In genomic region chr13:34911159-34911558, GRCh38 we compare ENCODE assay signal across 27 cellular contexts.
"Had no signal": no experiment of that assay in that cellular context is flagged by ENCODE, and none has a peak within 500 bp of the region (broad histone marks: within the 10 kb centered on the region; RNA-seq: fewer than 3 reads in every experiment).

No MANE protein-coding gene starts in this region.

- H3K36me3 ChIP-seq: neural progenitor cell, ovary, suprapubic skin, tibial artery, transverse colon, upper lobe of right lung, uterus had no signal

- FAIRE-seq: small intestine had no signal

- H3K9me3 ChIP-seq: ovary, psoas muscle, suprapubic skin, testis, tibial artery, transverse colon, upper lobe of right lung, uterus had no signal

- H3K27ac ChIP-seq: neural progenitor cell, ovary, parathyroid adenoma, psoas muscle, suprapubic skin, testis, tibial artery, transverse colon, upper lobe of right lung, uterus had no signal

- H3K4me3 ChIP-seq: neural progenitor cell, ovary, psoas muscle, suprapubic skin, testis, tibial artery, transverse colon, upper lobe of right lung, uterus had no signal

- H3K27me3 ChIP-seq: neural progenitor cell, ovary, suprapubic skin, testis, transverse colon, upper lobe of right lung, uterus had no signal

- ATAC-seq: naive thymus-derived CD4-positive, alpha-beta T cell; natural killer cell; psoas muscle; right cardiac atrium; sciatic nerve; stimulated activated memory B cell treated with anti-CD40 and anti-IgM and Interleukin-4, amounts not matched to agents 10 μg/mL and 1 μg/mL and 100 μg/mL, for 72 hours; stimulated activated naive CD8-positive, alpha-beta T cell treated with anti-CD3 and anti-CD28 coated beads, Interleukin-15, amount 100 ng/mL, for 72 hours; stimulated activated naive CD8-positive, alpha-beta T cell treated with anti-CD3 and anti-CD28 coated beads, Interleukin-15, Interleukin-2, amounts not matched to agents 100 U/mL and 50 U/mL, for 24 hours; upper lobe of right lung had no signal

- H3K4me1 ChIP-seq: parathyroid adenoma, psoas muscle, suprapubic skin, testis, tibial artery, transverse colon, upper lobe of right lung, uterus had no signal

- DNase-seq: naive thymus-derived CD4-positive, alpha-beta T cell; natural killer cell; occipital lobe; ovary; posterior cingulate gyrus; psoas muscle; right cardiac atrium; small intestine; stimulated activated CD4-positive, alpha-beta T cell treated with anti-CD3 and anti-CD28 coated beads, Interleukin-15, amount 100 ng/mL, for 24 hours; stimulated activated CD4-positive, alpha-beta T cell treated with anti-CD3 and anti-CD28 coated beads, Interleukin-2, amount 100 ng/mL, for 24 hours; stimulated activated CD4-positive, alpha-beta T cell treated with anti-CD3 and anti-CD28 coated beads, Interleukin-2, amount 100 ng/mL, for 48 hours; stimulated activated CD4-positive, alpha-beta T cell treated with anti-CD3 and anti-CD28 coated beads, Interleukin-4, amount 100 ng/mL, for 4 hours; stimulated activated CD8-positive, alpha-beta memory T cell treated with anti-CD3 and anti-CD28 coated beads, Interleukin-4, amount 100 ng/mL, for 48 hours; stimulated activated naive CD4-positive, alpha-beta T cell; stimulated activated naive CD8-positive, alpha-beta T cell treated with anti-CD3 and anti-CD28 coated beads, Interleukin-15, amount 100 ng/mL, for 72 hours; stimulated activated naive CD8-positive, alpha-beta T cell treated with anti-CD3 and anti-CD28 coated beads, Interleukin-15, Interleukin-2, amounts not matched to agents 100 U/mL and 50 U/mL, for 24 hours; substantia nigra; testis; tibial artery; transverse colon; upper lobe of right lung; uterus had no signal

- H3K4me2 ChIP-seq: neural progenitor cell had no signal
